In genomic region chr11:13009476-13009920, GRCh38 we compare ENCODE assay signal across 10 cellular contexts. TPM values are rescaled to one million over a fixed set of nuclear protein-coding genes. Genes with fewer than 3 reads are reported as not detected.
A peak's percentile ranks its signal among the peaks of the same experiment; 100 is the strongest.
DNase-seq lines count a peak whose midpoint lies in the region; ATAC-seq and TF ChIP-seq lines count a peak whose summit lies in the region.
"Had no signal": no experiment of that assay in that cellular context is flagged by ENCODE, and none has a peak within 500 bp of the region (broad histone marks: within the 10 kb centered on the region; RNA-seq: fewer than 3 reads in every experiment).

No MANE protein-coding gene starts in this region.

- peak overlapping the region; percentile 81 for H3K4me3 Mint-ChIP-seq in WTC11

- peak overlapping the region; percentile 71; the same call in 1 of the 2 replicates for H3K4me3 ChIP-seq in iPS-20b (ENCODE audit: low read length)
- H3K4me3 ChIP-seq in spleen = peak overlapping the region in 7 of 8 donors; percentile 13 to 55 (median 30)

- DNase-seq in WTC11 (ENCODE audit: low spot score) = no peak
- no peak for DNase-seq in spleen
- DNase-seq in Ammon's horn (ENCODE audit: low spot score) = no peak
- DNase-seq in SKM-1 (lab: John Stamatoyannopoulos, UW; ENCODE audit: unreplicated experiment) = no peak
- DNase-seq: SIG-M5 had no signal

- H3K4me1 ChIP-seq in iPS-20b (ENCODE audit: insufficient read depth, low read length) (peaks cover 34% of the 10 kb centered on the region), spleen (peaks cover 7 to 26% (median 20%) of the 10 kb centered on the region in 6 donors)

- H3K27me3 ChIP-seq in iPS-20b (ENCODE audit: insufficient read depth, low read length) (peaks cover 79% of the 10 kb centered on the region), spleen (replicated peaks in 1 of 7) (peaks cover 0 to 98% (median 61%) of the 10 kb centered on the region in 7 donors)

- H3K36me3 ChIP-seq in iPS-20b (ENCODE audit: insufficient read depth, low read depth, low read length) = no peaks in the 10 kb centered on the region
- no peaks in the 10 kb centered on the region for H3K36me3 ChIP-seq in spleen

- ATAC-seq in GM19438 (IDR thresholded peaks at IDR 0.05; ENCODE audit: low read depth, unreplicated experiment) (peak; percentile 38), WTC11 (peak; percentile 6), GM21717 (IDR thresholded peaks at IDR 0.05; ENCODE audit: unreplicated experiment) (no peak)
- ATAC-seq: HCT116 had no signal

- 1 to 6% (median 2%) methylated on average over 7 to 48 of the region's 48 CpGs for WGBS in spleen, 5 donors

- 0 out of 2 replicates have a peak, but pooled peaks cover 5% of the 10 kb centered on the region for H3K9me3 ChIP-seq in iPS-20b (ENCODE audit: insufficient read depth, low read depth, low read length)
- no peaks in the 10 kb centered on the region for H3K9me3 ChIP-seq in spleen

- intact Hi-C loops in spleen (cut with DNase I; ENCODE audit: low total_unique reads) = no loop called here

- no peak for TF ChIP-seq POLR2A in spleen (IDR thresholded peaks at IDR 0.05)

- H3K27ac ChIP-seq in iPS-20b (ENCODE audit: low read length) (no peak overlapping the region), spleen (no peak overlapping the region)

- peaks cover 49% of the 10 kb centered on the region for H3K4me1 Mint-ChIP-seq in WTC11

- H3K9me3 Mint-ChIP-seq in WTC11 = peaks cover 15% of the 10 kb centered on the region

- no peak overlapping the region for H3K27ac Mint-ChIP-seq in WTC11

- CTCF ChIA-PET in WTC11 (lab: Charles Lee) = interaction anchor here (1.1 to 5.4 kb wide), 5 partner anchors 27 to 721 kb away, joined by 4 to 39 read pairs (median 10); no protein-coding TSS in a partner anchor

- H3K36me3 Mint-ChIP-seq in WTC11 = peaks cover 15% of the 10 kb centered on the region

- TF ChIP-seq CTCF in WTC11 (IDR thresholded peaks at IDR 0.05) (no peak), spleen (IDR thresholded peaks at IDR 0.05 in 8 of 11, conservative IDR thresholded peaks at IDR 0.05 in 3 of 11) (no peak)

- H3K27me3 Mint-ChIP-seq in WTC11 (ENCODE audit: low read depth) = peaks cover 63% of the 10 kb centered on the region

- no peak overlapping the region; the same call in 1 of the 2 replicates for H3K9ac ChIP-seq in iPS-20b (ENCODE audit: low read depth, low read length)

- POLR2A ChIA-PET in WTC11 (lab: Charles Lee) = interaction anchor here (0.8 kb wide), 1 partner anchor 632 kb away, joined by 4 read pairs; the partner anchor contains the start of gene PARVA

TF ChIP-seq in WTC11, 78 proteins besides CTCF, POLR2A, EP300 and RAD21 (continues in another document):
- TF ChIP-seq ZMAT4 (CRISPR knock-in tag; IDR thresholded peaks at IDR 0.05) (no peak), USF2 (CRISPR knock-in tag; IDR thresholded peaks at IDR 0.05) (no peak), TP53 (CRISPR knock-in tag; IDR thresholded peaks at IDR 0.05) (peak; percentile 2; the same call in 1 of the 2 replicates), EMX1 (CRISPR knock-in tag; IDR thresholded peaks at IDR 0.05) (no peak), ZNF423 (CRISPR knock-in tag; IDR thresholded peaks at IDR 0.05) (peak; percentile 14; the same call in 1 of the 2 replicates), GTF2I (CRISPR knock-in tag; conservative IDR thresholded peaks at IDR 0.05) (no peak), FOXK1 (CRISPR knock-in tag; IDR thresholded peaks at IDR 0.05) (no peak), ZBTB43 (CRISPR knock-in tag; IDR thresholded peaks at IDR 0.05) (no peak), JUN (CRISPR knock-in tag; IDR thresholded peaks at IDR 0.05) (peak; percentile 66; the same call in 1 of the 2 replicates), SMAD4 (CRISPR knock-in tag; IDR thresholded peaks at IDR 0.05) (no peak), ZNF281 (CRISPR knock-in tag; IDR thresholded peaks at IDR 0.05) (no peak; the same call in 1 of the 2 replicates), ZNF263 (CRISPR knock-in tag; IDR thresholded peaks at IDR 0.05; ENCODE audit: low read depth) (0 out of 2 replicates have a peak, but pooled peaks have one; percentile 19), ETV6 (CRISPR knock-in tag; IDR thresholded peaks at IDR 0.05) (0 out of 2 replicates have a peak, but pooled peaks have one; percentile 0), USF1 (CRISPR knock-in tag; IDR thresholded peaks at IDR 0.05) (no peak), STAT6 (CRISPR knock-in tag; conservative IDR thresholded peaks at IDR 0.05; ENCODE audit: low read depth) (0 out of 2 replicates have a peak, but pooled peaks have one; percentile 25), NFYB (CRISPR knock-in tag; conservative IDR thresholded peaks at IDR 0.05; ENCODE audit: low read depth) (no peak), TCF7 (CRISPR knock-in tag; IDR thresholded peaks at IDR 0.05; ENCODE audit: low read depth) (0 out of 2 replicates have a peak, but pooled peaks have one; percentile 9), NR3C1 (CRISPR knock-in tag; conservative IDR thresholded peaks at IDR 0.05; ENCODE audit: low read depth) (0 out of 2 replicates have a peak, but pooled peaks have one; percentile 2)

RNA-seq across cellular contexts. Expression of gene RASSF10, which starts 0.4 kb away (rescaled TPM):
- total RNA-seq in WTC11 (2021) = 2.6 to 3.2 TPM (median 2.9 TPM) in 3 replicates
- not detected for total RNA-seq in spleen
- polyA plus RNA-seq in spleen = not detected
- total RNA-seq: LHCN-M2 had no signal
